ENCODE assay signal across 8 cellular contexts in genomic region chr1:151189638-151190445, GRCh38. TPM values are rescaled to one million over a fixed set of nuclear protein-coding genes. Genes with fewer than 3 reads are reported as not detected.
DNase-seq lines count a peak whose midpoint lies in the region; ATAC-seq and TF ChIP-seq lines count a peak whose summit lies in the region.

Gene VPS72, minus strand, starts transcription at chr1:151190197. Its CDS starts 76 bp downstream, at chr1:151190121.

- H3K27ac ChIP-seq in KOPT-K1 (ENCODE audit: low read depth, low read length, poor library complexity, severe bottlenecking): peak within 1 kb of the TSS; percentile 76
- peak within 1 kb of the TSS; percentile 73 to 85 (median 74) for H3K27ac ChIP-seq in Peyer's patch
- H3K27ac ChIP-seq in muscle layer of duodenum (ENCODE audit: low read length): peak within 1 kb of the TSS; percentile 89

- H3K4me3 Mint-ChIP-seq in activated T-cell treated with anti-CD3 and anti-CD28 coated beads, Interleukin-2, amount 50 U/mL, for 4 hours: peak within 1 kb of the TSS; percentile 96

- DNase-seq in DMS53 (lab: John Stamatoyannopoulos, UW) (peak; percentile 96), Peyer's patch (peak; percentile 84 to 95 (median 86))
- DNase-seq in activated T-cell treated with anti-CD3 and anti-CD28 coated beads, Interleukin-2, amount 50 U/mL, for 4 hours: peak; percentile 76
- peak; percentile 79 to 80 for DNase-seq in stimulated activated CD8-positive, alpha-beta memory T cell treated with anti-CD3 and anti-CD28 coated beads, Interleukin-7, amount 100 ng/mL, for 4 hours (ENCODE audit: low read depth in 2 of 2)

- H3K27me3 Mint-ChIP-seq in activated T-cell treated with anti-CD3 and anti-CD28 coated beads, Interleukin-2, amount 50 U/mL, for 4 hours (ENCODE audit: low read depth): peaks cover 2% of the 10 kb centered on the region

- TF ChIP-seq CTCF in Peyer's patch (IDR thresholded peaks at IDR 0.05): peak in 4 of 6 experiments; percentile 32 to 52 (median 50)

- H3K27me3 ChIP-seq in Peyer's patch: no peaks in the 10 kb centered on the region
- H3K27me3 ChIP-seq in muscle layer of duodenum (ENCODE audit: low read depth, low read length): no peaks in the 10 kb centered on the region

- peaks cover 3% of the 10 kb centered on the region for H3K36me3 Mint-ChIP-seq in activated T-cell treated with anti-CD3 and anti-CD28 coated beads, Interleukin-2, amount 50 U/mL, for 4 hours (ENCODE audit: insufficient read depth)

- H3K4me1 Mint-ChIP-seq in activated T-cell treated with anti-CD3 and anti-CD28 coated beads, Interleukin-2, amount 50 U/mL, for 4 hours (ENCODE audit: low read depth): peaks cover 23% of the 10 kb centered on the region

- ATAC-seq in GM21723 (IDR thresholded peaks at IDR 0.05; ENCODE audit: unreplicated experiment): peak; percentile 77
- ATAC-seq in activated T-cell treated with anti-CD3 and anti-CD28 coated beads, Interleukin-2, amount 50 U/mL, for 4 hours: peak; percentile 96 to 97
- peak; percentile 91 for ATAC-seq in esophagus mucosa

- H3K4me3 ChIP-seq in Peyer's patch (peak within 1 kb of the TSS; percentile 62 to 84 (median 78)), muscle layer of duodenum (ENCODE audit: low read depth in 1 of 2, low read length in 2 of 2) (peak within 1 kb of the TSS; percentile 79 to 84)

- no peaks in the 10 kb centered on the region for H3K9me3 Mint-ChIP-seq in activated T-cell treated with anti-CD3 and anti-CD28 coated beads, Interleukin-2, amount 50 U/mL, for 4 hours

- H3K4me1 ChIP-seq in Peyer's patch (peaks cover 0 to 17% (median 6%) of the 10 kb centered on the region in 4 donors), muscle layer of duodenum (ENCODE audit: control insufficient read depth in 1 of 2, insufficient read depth in 2 of 2, low read length in 2 of 2) (peaks cover 4 to 15% of the 10 kb centered on the region in 2 donors)

- H3K36me3 ChIP-seq in KOPT-K1 (ENCODE audit: insufficient read depth, low read length) (peaks cover 12% of the 10 kb centered on the region), Peyer's patch (peaks cover 0 to 10% (median 0%) of the 10 kb centered on the region in 3 donors), muscle layer of duodenum (ENCODE audit: control insufficient read depth in 1 of 2, insufficient read depth in 2 of 2, low read length in 2 of 2) (peaks cover 6 to 9% of the 10 kb centered on the region in 2 donors)

- peak; percentile 26 to 70 for TF ChIP-seq POLR2A in Peyer's patch (IDR thresholded peaks at IDR 0.05)

- H3K9me3 ChIP-seq in KOPT-K1 (ENCODE audit: insufficient read depth, low read length, poor library complexity, severe bottlenecking): no peaks in the 10 kb centered on the region
- no peaks in the 10 kb centered on the region for H3K9me3 ChIP-seq in Peyer's patch
- H3K9me3 ChIP-seq in muscle layer of duodenum (ENCODE audit: control insufficient read depth in 1 of 2, low read length in 2 of 2): no peaks in the 10 kb centered on the region

RNA-seq across cellular contexts. Expression of gene VPS72, which starts in this region (rescaled TPM):
- total RNA-seq in Peyer's patch (10 to 100 TPM; 21.5 to 26.9 (median 24.4) TPM), esophagus mucosa (28.2 TPM)
- 10 to 100 TPM; 72.5 to 81.9 (median 78.1) TPM for total RNA-seq in activated T-cell treated with anti-CD3 and anti-CD28 coated beads, Interleukin-2, amount 50 U/mL, for 4 hours

Comparison
In these comparisons a context has a peak if more than half of its experiments do, and no peak if none do; other contexts are left out.
1. Peak in every context shown above with its lines: DNase-seq, ATAC-seq, H3K4me3 ChIP-seq and H3K27ac ChIP-seq.